Comparison of ENCODE assay signal across 1 cellular context in genomic region chr4:78629991-78630541, GRCh38.
TF ChIP-seq lines count a peak whose summit lies in the region.

No MANE protein-coding gene starts in this region.

TF ChIP-seq in K562, 482 proteins besides CTCF, POLR2A, EP300 and RAD21 (continued from another document and continues in another):
- 0 out of 2 replicates have a peak, but pooled peaks have one; percentile 10 for TF ChIP-seq SMAD3 (CRISPR knock-in tag; conservative IDR thresholded peaks at IDR 0.05)
- TF ChIP-seq CEBPG (CRISPR knock-in tag; IDR thresholded peaks at IDR 0.05): peak; percentile 37; the same call in 1 of the 2 replicates
- TF ChIP-seq CEBPG (tag; conservative IDR thresholded peaks at IDR 0.05 in 1 of 2, IDR thresholded peaks at IDR 0.05 in 1 of 2): peak; percentile 77 to 88
- no peak for TF ChIP-seq TCF15 (CRISPR knock-in tag; IDR thresholded peaks at IDR 0.05)
- 0 out of 2 replicates have a peak, but pooled peaks have one; percentile 40 for TF ChIP-seq ZNF449 (CRISPR knock-in tag; IDR thresholded peaks at IDR 0.05)
- TF ChIP-seq NFXL1 (CRISPR knock-in tag; IDR thresholded peaks at IDR 0.05): no peak
- TF ChIP-seq USF1 (CRISPR knock-in tag; IDR thresholded peaks at IDR 0.05): peak; percentile 87
- no peak for TF ChIP-seq NEUROD1 (IDR thresholded peaks at IDR 0.05; ENCODE audit: borderline replicate concordance, low read depth, low read length, partially characterized antibody)
- TF ChIP-seq RFX5 (IDR thresholded peaks at IDR 0.05; ENCODE audit: low read depth, low read length): no peak
- TF ChIP-seq ZNF79 (CRISPR knock-in tag; IDR thresholded peaks at IDR 0.05; ENCODE audit: low read depth): no peak
- TF ChIP-seq RHOXF2B (CRISPR knock-in tag; conservative IDR thresholded peaks at IDR 0.05): no peak; the same call in 1 of the 2 replicates
- TF ChIP-seq TEAD4 (IDR thresholded peaks at IDR 0.05; ENCODE audit: low read length): peak; percentile 82
- TF ChIP-seq TEAD4 (CRISPR knock-in tag; IDR thresholded peaks at IDR 0.05; ENCODE audit: borderline replicate concordance): no peak
- no peak; the same call in 1 of the 2 replicates for TF ChIP-seq HMBOX1 (IDR thresholded peaks at IDR 0.05)
- peak; percentile 73 for TF ChIP-seq TCF3 (CRISPR knock-in tag; IDR thresholded peaks at IDR 0.05)
- no peak for TF ChIP-seq CCNT2 (IDR thresholded peaks at IDR 0.05; ENCODE audit: borderline replicate concordance, extremely low read depth, insufficient read length, low read depth, low read length)
- no peak for TF ChIP-seq E2F6 (IDR thresholded peaks at IDR 0.05; ENCODE audit: borderline replicate concordance in 1 of 2, extremely low read depth in 1 of 2, insufficient read depth in 1 of 2, insufficient read length in 1 of 2, low read depth in 1 of 2, low read length in 1 of 2, poor library complexity in 1 of 2, severe bottlenecking in 1 of 2)
- peak; percentile 86; the same call in 1 of the 2 replicates for TF ChIP-seq TOE1 (IDR thresholded peaks at IDR 0.05; ENCODE audit: borderline replicate concordance)
- no peak for TF ChIP-seq TOE1 (CRISPR knock-in tag; IDR thresholded peaks at IDR 0.05; ENCODE audit: borderline replicate concordance, low read depth)
- TF ChIP-seq ZNF277 (CRISPR knock-in tag; IDR thresholded peaks at IDR 0.05; ENCODE audit: borderline replicate concordance): no peak
- no peak; the same call in 1 of the 2 replicates for TF ChIP-seq BRD4 (IDR thresholded peaks at IDR 0.05)
- TF ChIP-seq RCOR1 (IDR thresholded peaks at IDR 0.05; ENCODE audit: borderline replicate concordance in 1 of 2, low read depth in 2 of 2, low read length in 2 of 2): peak; percentile 70 to 77; a peak in 3 of 4 replicates
- no peak for TF ChIP-seq ZNF121 (CRISPR knock-in tag; conservative IDR thresholded peaks at IDR 0.05)
- no peak for TF ChIP-seq ZBTB33 (CRISPR knock-in tag; IDR thresholded peaks at IDR 0.05)
- peak; percentile 16 to 55; a peak in 2 of 4 replicates for TF ChIP-seq TEAD1 (CRISPR knock-in tag; IDR thresholded peaks at IDR 0.05)
- TF ChIP-seq SNAPC5 (CRISPR knock-in tag; IDR thresholded peaks at IDR 0.05): no peak
- no peak for TF ChIP-seq PATZ1 (CRISPR knock-in tag; IDR thresholded peaks at IDR 0.05; ENCODE audit: borderline replicate concordance)
- TF ChIP-seq GATAD2B (IDR thresholded peaks at IDR 0.05; ENCODE audit: borderline replicate concordance): no peak
- TF ChIP-seq GTF2A2 (tag; IDR thresholded peaks at IDR 0.05): no peak
- peak; percentile 79 for TF ChIP-seq DPF2 (IDR thresholded peaks at IDR 0.05)
- no peak for TF ChIP-seq BRCA1 (IDR thresholded peaks at IDR 0.05)
- no peak for TF ChIP-seq BRCA1 (CRISPR knock-in tag; IDR thresholded peaks at IDR 0.05)
- TF ChIP-seq RFX1 (IDR thresholded peaks at IDR 0.05): no peak
- no peak for TF ChIP-seq SUPT5H (IDR thresholded peaks at IDR 0.05)
- TF ChIP-seq MNT (conservative IDR thresholded peaks at IDR 0.05): 0 out of 4 replicates have a peak, but pooled peaks of 1 of the 2 experiments have one; percentile 14
- no peak for TF ChIP-seq C11orf30 (IDR thresholded peaks at IDR 0.05; ENCODE audit: low read depth)
- peak; percentile 63 for TF ChIP-seq STAT5A (IDR thresholded peaks at IDR 0.05; ENCODE audit: borderline replicate concordance, low read length)
- no peak for TF ChIP-seq HDGF (IDR thresholded peaks at IDR 0.05)
- no peak; the same call in 1 of the 2 replicates for TF ChIP-seq EGR1 (conservative IDR thresholded peaks at IDR 0.05)
- TF ChIP-seq GTF2E2 (tag; IDR thresholded peaks at IDR 0.05): no peak
- TF ChIP-seq ILK (tag; IDR thresholded peaks at IDR 0.05; ENCODE audit: borderline replicate concordance, low read depth): no peak
- no peak for TF ChIP-seq ELK1 (CRISPR knock-in tag; IDR thresholded peaks at IDR 0.05)
- TF ChIP-seq TAF1 (IDR thresholded peaks at IDR 0.05; ENCODE audit: control insufficient read depth, extremely low read depth, insufficient read depth, low read length, severe bottlenecking): no peak
- peak; percentile 52; the same call in 1 of the 2 replicates for TF ChIP-seq CUX1 (CRISPR knock-in tag; IDR thresholded peaks at IDR 0.05)
